Comparison of ENCODE assay signal across 16 cellular contexts in the genomic region with DNA sequence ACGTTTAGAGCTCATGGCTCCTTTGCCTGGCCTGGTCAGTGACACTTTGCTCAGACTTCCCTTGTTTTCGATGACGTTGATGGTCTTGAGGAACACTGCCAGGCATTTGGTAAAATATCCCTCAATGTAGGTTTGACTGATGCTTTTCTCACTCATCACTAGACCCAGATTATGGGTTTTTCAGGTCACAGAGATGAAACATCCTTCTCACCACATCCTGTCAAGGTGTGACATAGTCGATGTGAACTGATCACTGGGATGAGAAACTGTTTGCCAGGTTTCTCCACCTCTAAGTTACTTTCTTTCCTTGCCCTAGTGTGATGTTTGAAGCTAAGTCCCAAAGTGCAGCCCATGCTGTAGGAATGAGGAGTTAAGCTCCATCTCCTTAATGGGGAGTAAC.
DNase-seq lines count a peak whose midpoint lies in the region; ATAC-seq, FAIRE-seq and TF ChIP-seq lines count a peak whose summit lies in the region.
"Had no signal": no experiment of that assay in that cellular context is flagged by ENCODE, and none has a peak within 500 bp of the region (broad histone marks: within the 10 kb centered on the region; RNA-seq: fewer than 3 reads in every experiment).

No MANE protein-coding gene starts in this region.

- POLR2A ChIA-PET in GM12878 (lab: Charles Lee), result no interaction called here
- POLR2A ChIA-PET in GM10248 (lab: Yijun Ruan, JAX), result no interaction called here

- no peak for TF ChIP-seq EP300 in GM12878 (IDR thresholded peaks at IDR 0.05; ENCODE audit: borderline replicate concordance in 1 of 2, control insufficient read depth in 1 of 2, low read depth in 2 of 2, low read length in 2 of 2)

- no TSS peak for BruUV-seq in GM12878 (replicated peaks; lab: Mats Ljungman, UMichigan)

- peak in 2 of 3 donors; percentile 3 to 15 for DNase-seq in stimulated activated CD4-positive, alpha-beta T cell treated with anti-CD3 and anti-CD28 coated beads, Interleukin-12 subunit alpha, Interleukin-12 subunit beta, amount 100 ng/mL, for 48 hours (ENCODE audit: low read depth in 2 of 3, low spot score in 1 of 3)
- DNase-seq in stimulated activated CD4-positive, alpha-beta T cell treated with anti-CD3 and anti-CD28 coated beads, Interleukin-2, amount 100 ng/mL, for 48 hours, result no peak
- DNase-seq in Jurkat, Clone E6-1 (ENCODE audit: low read depth, low spot score), result peak; percentile 82
- DNase-seq in GM12878 (ENCODE audit: low read depth, low spot score) (no peak), GM10248 (ENCODE audit: extremely low spot score) (no peak), SKM-1 (lab: John Stamatoyannopoulos, UW; ENCODE audit: unreplicated experiment) (no peak), DMS153 (lab: John Stamatoyannopoulos, UW) (no peak)
- DNase-seq: foreskin melanocyte, GF-D8, H9, left cardiac atrium, NCI-H82, PC-9 had no signal

- SMC1A ChIA-PET in GM12878 (lab: Charles Lee; ENCODE audit: uncharacterized antibody, unreplicated experiment), result interaction anchor here (0.9 kb wide), 1 partner anchor 31 kb away, joined by 3 read pairs; no protein-coding TSS in a partner anchor

- H3K4me3 ChIP-seq in Jurkat, Clone E6-1 (ENCODE audit: low read length), result no peak overlapping the region
- H3K4me3 ChIP-seq in GM12878 (no peak overlapping the region), thymus (ENCODE audit: low read length) (no peak overlapping the region)
- H3K4me3 ChIP-seq: PC-9, SJSA1, suprapubic skin had no signal

- H3K36me3 ChIP-seq in GM12878 (ENCODE audit: control insufficient read depth in 2 of 2, insufficient read depth in 2 of 2, low read length in 1 of 2) (no peaks in the 10 kb centered on the region), thymus (ENCODE audit: control insufficient read depth, insufficient read depth) (no peaks in the 10 kb centered on the region)
- H3K36me3 ChIP-seq: SJSA1, suprapubic skin had no signal

- no peak overlapping the region for H3K27ac ChIP-seq in GM12878 (ENCODE audit: control insufficient read depth, insufficient read depth)
- peak overlapping the region; percentile 78 for H3K27ac ChIP-seq in thymus (ENCODE audit: low read depth)
- H3K27ac ChIP-seq: PC-9, SJSA1, suprapubic skin had no signal

- CTCF ChIA-PET in GM12878 (lab: Yijun Ruan, JAX), result interaction anchor here (0.5 kb wide), 1 partner anchor 1547 kb away, joined by 4 read pairs; no protein-coding TSS in a partner anchor
- CTCF ChIA-PET in GM10248 (lab: Yijun Ruan, JAX), result interaction anchor here (1.1 to 1.7 kb wide), 4 partner anchors 9 to 51 kb away, joined by 3 to 4 read pairs (median 4); no protein-coding TSS in a partner anchor

- TF ChIP-seq CTCF in GM12878 (IDR thresholded peaks at IDR 0.05 in 2 of 3, conservative IDR thresholded peaks at IDR 0.05 in 1 of 3; ENCODE audit: control insufficient read depth in 2 of 3, extremely low read depth in 1 of 3, insufficient read depth in 1 of 3, low read depth in 3 of 3, low read length in 3 of 3) (no peak), GM10248 (IDR thresholded peaks at IDR 0.05; ENCODE audit: control extremely low read depth, extremely low read depth, low read depth, missing control alignments) (no peak)

- no peaks in the 10 kb centered on the region for H3K27me3 ChIP-seq in GM12878 (replicated peaks in 1 of 2; ENCODE audit: control insufficient read depth in 2 of 2, insufficient read depth in 2 of 2, low read length in 1 of 2)
- no peaks in the 10 kb centered on the region for H3K27me3 ChIP-seq in thymus (ENCODE audit: control insufficient read depth, insufficient read depth)
- H3K27me3 ChIP-seq: SJSA1, suprapubic skin had no signal

- TF ChIP-seq RAD21 in GM12878 (IDR thresholded peaks at IDR 0.05; ENCODE audit: insufficient read depth, low read depth, low read length), result no peak

- in situ Hi-C loops in GM12878 (cut with MboI), result no loop called here

- no peaks in the 10 kb centered on the region for H3K79me2 ChIP-seq in GM12878 (ENCODE audit: control insufficient read depth, insufficient read depth, low read length)

- H4K20me1 ChIP-seq in GM12878 (ENCODE audit: control insufficient read depth, insufficient read depth), result no peaks in the 10 kb centered on the region

- H3K4me1 ChIP-seq in GM12878 (ENCODE audit: control insufficient read depth, insufficient read depth, low read length), result no peaks in the 10 kb centered on the region; the same call in 1 of the 2 replicates
- peaks cover 35% of the 10 kb centered on the region for H3K4me1 ChIP-seq in thymus (ENCODE audit: control insufficient read depth, insufficient read depth, low read length)
- H3K4me1 ChIP-seq: suprapubic skin had no signal

- WGBS in GM12878 (ENCODE audit: insufficient coverage, insufficient replicate concordance, low lambda C conversion rate, missing lambda C conversion rate), result 2% methylated on average over 4 of the region's 4 CpGs
- 61% methylated on average over 4 of the region's 4 CpGs for WGBS in thymus

- H3K4me2 ChIP-seq in GM12878 (ENCODE audit: control insufficient read depth, insufficient read depth), result no peak overlapping the region
- H3K4me2 ChIP-seq: PC-9 had no signal

- FAIRE-seq in GM12878 (lab: Jason Lieb, UNC), result no peak

- TF ChIP-seq POLR2A in GM12878 (IDR thresholded peaks at IDR 0.05; ENCODE audit: low read depth, low read length), result no peak

- no peaks in the 10 kb centered on the region for H3K9me3 ChIP-seq in GM12878 (replicated peaks; ENCODE audit: control insufficient read depth, insufficient read depth, low read length)
- no peaks in the 10 kb centered on the region for H3K9me3 ChIP-seq in thymus (ENCODE audit: control insufficient read depth)
- H3K9me3 ChIP-seq: SJSA1, suprapubic skin had no signal

- RAD21 ChIA-PET in GM12878 (lab: Charles Lee; ENCODE audit: unreplicated experiment), result no interaction called here

- H2AFZ ChIP-seq in GM12878 (ENCODE audit: control insufficient read depth, low read depth, low read length), result no peak overlapping the region
- H2AFZ ChIP-seq: PC-9 had no signal

- no peak overlapping the region for H3K9ac ChIP-seq in GM12878 (ENCODE audit: control insufficient read depth, insufficient read depth, low read length)

- no peak for ATAC-seq in GM12878
- ATAC-seq: left cardiac atrium had no signal

- intact Hi-C loops in GM12878 (cut with micrococcal nuclease; ENCODE audit: unreplicated experiment), result no loop called here

TF ChIP-seq in GM12878, 131 proteins besides CTCF, POLR2A, EP300 and RAD21 (continues in another document):
- TF ChIP-seq IKZF1 (conservative IDR thresholded peaks at IDR 0.05) (no peak), BMI1 (IDR thresholded peaks at IDR 0.05; ENCODE audit: borderline replicate concordance) (no peak), SMARCA5 (IDR thresholded peaks at IDR 0.05) (no peak), BHLHE40 (IDR thresholded peaks at IDR 0.05; ENCODE audit: borderline replicate concordance in 1 of 2, low read depth in 2 of 2, low read length in 1 of 2) (no peak), SREBF2 (IDR thresholded peaks at IDR 0.05; ENCODE audit: low read length) (no peak), PAX5 (IDR thresholded peaks at IDR 0.05; ENCODE audit: borderline replicate concordance, low read depth, low read length) (no peak), ZNF24 (IDR thresholded peaks at IDR 0.05) (no peak), CHD4 (IDR thresholded peaks at IDR 0.05) (no peak), SUPT20H (IDR thresholded peaks at IDR 0.05; ENCODE audit: borderline replicate concordance, control insufficient read depth, low read depth, low read length) (no peak), CREB1 (IDR thresholded peaks at IDR 0.05; ENCODE audit: low read depth) (peak; percentile 36; the same call in 1 of the 2 replicates), RUNX3 (IDR thresholded peaks at IDR 0.05; ENCODE audit: low read length) (peak; percentile 79), NR2F1 (conservative IDR thresholded peaks at IDR 0.05) (no peak), JUND (IDR thresholded peaks at IDR 0.05; ENCODE audit: low read depth, low read length) (no peak), PAX8 (IDR thresholded peaks at IDR 0.05) (no peak), SP1 (IDR thresholded peaks at IDR 0.05; ENCODE audit: low read depth, low read length) (no peak), SIX5 (IDR thresholded peaks at IDR 0.05; ENCODE audit: low read depth, low read length, severe bottlenecking) (no peak)
- TF ChIP-seq, protein P1, sequence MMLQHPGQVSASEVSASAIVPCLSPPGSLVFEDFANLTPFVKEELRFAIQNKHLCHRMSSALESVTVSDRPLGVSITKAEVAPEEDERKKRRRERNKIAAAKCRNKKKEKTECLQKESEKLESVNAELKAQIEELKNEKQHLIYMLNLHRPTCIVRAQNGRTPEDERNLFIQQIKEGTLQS (IDR thresholded peaks at IDR 0.05; ENCODE audit: borderline replicate concordance, extremely low read depth, low read depth, low read length), result no peak
- TF ChIP-seq, protein P2, sequence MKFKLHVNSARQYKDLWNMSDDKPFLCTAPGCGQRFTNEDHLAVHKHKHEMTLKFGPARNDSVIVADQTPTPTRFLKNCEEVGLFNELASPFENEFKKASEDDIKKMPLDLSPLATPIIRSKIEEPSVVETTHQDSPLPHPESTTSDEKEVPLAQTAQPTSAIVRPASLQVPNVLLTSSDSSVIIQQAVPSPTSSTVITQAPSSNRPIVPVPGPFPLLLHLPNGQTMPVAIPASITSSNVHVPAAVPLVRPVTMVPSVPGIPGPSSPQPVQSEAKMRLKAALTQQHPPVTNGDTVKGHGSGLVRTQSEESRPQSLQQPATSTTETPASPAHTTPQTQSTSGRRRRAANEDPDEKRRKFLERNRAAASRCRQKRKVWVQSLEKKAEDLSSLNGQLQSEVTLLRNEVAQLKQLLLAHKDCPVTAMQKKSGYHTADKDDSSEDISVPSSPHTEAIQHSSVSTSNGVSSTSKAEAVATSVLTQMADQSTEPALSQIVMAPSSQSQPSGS (IDR thresholded peaks at IDR 0.05; ENCODE audit: low read length), result peak; percentile 39; the same call in 1 of the 2 replicates
- TF ChIP-seq, protein P3, sequence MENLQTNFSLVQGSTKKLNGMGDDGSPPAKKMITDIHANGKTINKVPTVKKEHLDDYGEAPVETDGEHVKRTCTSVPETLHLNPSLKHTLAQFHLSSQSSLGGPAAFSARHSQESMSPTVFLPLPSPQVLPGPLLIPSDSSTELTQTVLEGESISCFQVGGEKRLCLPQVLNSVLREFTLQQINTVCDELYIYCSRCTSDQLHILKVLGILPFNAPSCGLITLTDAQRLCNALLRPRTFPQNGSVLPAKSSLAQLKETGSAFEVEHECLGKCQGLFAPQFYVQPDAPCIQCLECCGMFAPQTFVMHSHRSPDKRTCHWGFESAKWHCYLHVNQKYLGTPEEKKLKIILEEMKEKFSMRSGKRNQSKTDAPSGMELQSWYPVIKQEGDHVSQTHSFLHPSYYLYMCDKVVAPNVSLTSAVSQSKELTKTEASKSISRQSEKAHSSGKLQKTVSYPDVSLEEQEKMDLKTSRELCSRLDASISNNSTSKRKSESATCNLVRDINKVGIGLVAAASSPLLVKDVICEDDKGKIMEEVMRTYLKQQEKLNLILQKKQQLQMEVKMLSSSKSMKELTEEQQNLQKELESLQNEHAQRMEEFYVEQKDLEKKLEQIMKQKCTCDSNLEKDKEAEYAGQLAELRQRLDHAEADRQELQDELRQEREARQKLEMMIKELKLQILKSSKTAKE (IDR thresholded peaks at IDR 0.05; ENCODE audit: low read depth, poor library complexity, severe bottlenecking), result no peak

Comparison
In these comparisons a context has a peak if more than half of its experiments do, and no peak if none do; other contexts are left out.
1. DNase-seq: peak in stimulated activated CD4-positive, alpha-beta T cell treated with anti-CD3 and anti-CD28 coated beads, Interleukin-12 subunit alpha, Interleukin-12 subunit beta, amount 100 ng/mL, for 48 hours (2 of 3) and Jurkat, Clone E6-1 (single experiment); none in stimulated activated CD4-positive, alpha-beta T cell treated with anti-CD3 and anti-CD28 coated beads, Interleukin-2, amount 100 ng/mL, for 48 hours (0 of 2), GM12878 (single experiment), GM10248 (single experiment), SKM-1 (single experiment) and DMS153 (single experiment).